In the genomic region with DNA sequence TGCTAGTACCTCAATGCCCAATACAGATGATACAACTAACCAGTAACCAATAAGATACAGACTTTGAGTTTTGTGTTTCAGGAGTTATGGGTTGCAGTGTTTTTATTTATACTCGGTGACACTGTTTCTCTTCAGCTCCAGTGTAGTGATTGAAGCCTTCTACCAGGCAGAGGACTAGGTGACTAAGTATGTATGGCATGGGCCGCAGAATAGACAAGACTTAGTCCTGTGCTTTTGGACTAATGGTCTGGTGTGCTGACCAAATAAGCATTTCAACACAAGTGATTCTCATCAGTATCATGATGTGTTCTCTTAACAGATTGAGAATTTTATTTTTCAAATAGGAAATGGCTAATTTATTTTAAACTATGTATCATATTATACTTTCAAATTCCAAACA, we compare ENCODE assay signal across 16 cellular contexts. TPM values are rescaled to one million over a fixed set of nuclear protein-coding genes. Genes with fewer than 3 reads are reported as not detected.
"Had no signal": no experiment of that assay in that cellular context is flagged by ENCODE, and none has a peak within 500 bp of the region (broad histone marks: within the 10 kb centered on the region; RNA-seq: fewer than 3 reads in every experiment).

No MANE protein-coding gene starts in this region.

RNA-seq across cellular contexts. Expression of gene OR4F6, which starts 15.3 kb away (rescaled TPM):
- total RNA-seq: stomach, subcutaneous adipose tissue, suprapubic skin, temporal lobe, testis, thoracic aorta, thyroid gland, tibial nerve, transverse colon, upper lobe of left lung, upper lobe of right lung, ureter, urinary bladder, uterus, vagina had no signal
- polyA plus RNA-seq: stomach, thymus, urinary bladder had no signal

RNA-seq across cellular contexts. Expression of gene OR4F15, which starts 24.0 kb away (rescaled TPM):
- total RNA-seq: stomach, subcutaneous adipose tissue, temporal lobe, testis, thoracic aorta, thyroid gland, tibial nerve, transverse colon, upper lobe of left lung, upper lobe of right lung, ureter, urinary bladder, uterus, vagina had no signal
- polyA plus RNA-seq: stomach, urinary bladder had no signal
